9 cellular contexts compared by ENCODE assay signal in the genomic region with DNA sequence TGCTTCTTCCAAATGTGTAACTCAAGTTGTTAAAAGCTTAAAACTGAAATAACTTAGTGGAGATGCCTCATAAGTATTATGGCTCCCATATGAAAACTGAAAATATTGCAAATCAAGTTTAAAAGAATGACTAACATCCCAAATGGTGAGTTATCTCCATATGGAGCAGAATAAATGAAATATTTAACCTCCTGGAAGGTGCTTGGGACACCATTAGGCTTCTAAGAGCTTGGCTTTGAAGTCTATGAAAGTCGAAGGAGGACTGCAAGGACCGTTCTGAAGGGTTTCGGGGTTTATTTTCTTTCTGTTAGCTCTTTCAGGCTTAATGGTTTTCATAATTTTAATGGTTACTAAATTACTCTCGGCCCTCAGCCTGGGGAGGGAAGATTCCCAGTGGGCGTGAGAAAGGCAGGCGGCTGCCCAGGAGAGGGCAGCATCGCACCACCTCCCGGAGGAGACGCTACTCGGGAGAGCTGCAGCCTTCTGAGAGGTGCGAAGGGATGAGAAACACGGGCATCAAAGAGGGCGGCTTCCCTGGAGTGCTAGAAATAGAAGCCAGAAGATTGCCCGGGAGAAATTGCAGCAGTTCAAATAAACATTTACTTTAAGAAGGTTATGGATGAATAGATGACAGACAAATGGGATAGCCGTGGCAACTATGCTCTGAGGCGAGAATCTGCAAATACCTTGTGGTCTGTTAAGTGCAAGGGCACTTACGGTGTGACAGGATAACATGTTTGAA. TPM values are rescaled to one million over a fixed set of nuclear protein-coding genes. Genes with fewer than 3 reads are reported as not detected.
DNase-seq lines count a peak whose midpoint lies in the region; ATAC-seq, FAIRE-seq and TF ChIP-seq lines count a peak whose summit lies in the region.
"Had no signal": no experiment of that assay in that cellular context is flagged by ENCODE, and none has a peak within 500 bp of the region (broad histone marks: within the 10 kb centered on the region; RNA-seq: fewer than 3 reads in every experiment).

No MANE protein-coding gene starts in this region.

- peaks cover 0 to 4% (median under 1%) of the 10 kb centered on the region in 4 experiments; a peak in 1 of 7 replicates for H3K4me1 ChIP-seq in H1 (replicated peaks in 1 of 4; ENCODE audit: control insufficient read depth in 3 of 4, insufficient read depth in 4 of 4, low read length in 3 of 4)
- no peaks in the 10 kb centered on the region for H3K4me1 ChIP-seq in mesendoderm (ENCODE audit: control insufficient read depth, low read depth, low read length)

- H3K4me2 ChIP-seq in H1 (ENCODE audit: insufficient read depth in 1 of 2, low read depth in 2 of 2, low read length in 2 of 2) (no peak overlapping the region), mesendoderm (ENCODE audit: low read length) (no peak overlapping the region)

- H3K27ac ChIP-seq in H1 (ENCODE audit: low read depth, low read length), result no peak overlapping the region
- no peak overlapping the region for H3K27ac ChIP-seq in mesendoderm (ENCODE audit: low read depth, low read length)

- TF ChIP-seq CTCF in H1 (IDR thresholded peaks at IDR 0.05; ENCODE audit: control extremely low read depth in 1 of 3, insufficient read depth in 1 of 3, low read depth in 1 of 3, low read length in 3 of 3), result peak; percentile 85 to 92 (median 92)

- H3K23ac ChIP-seq in H1 (ENCODE audit: insufficient read length) (no peak overlapping the region), mesendoderm (ENCODE audit: low read length) (no peak overlapping the region)

- H3K56ac ChIP-seq in H1 (replicated peaks; ENCODE audit: insufficient read length, low read depth, low read length) (no peak overlapping the region), mesendoderm (ENCODE audit: low read length) (no peak overlapping the region)

- TF ChIP-seq EP300 in H1 (IDR thresholded peaks at IDR 0.05; ENCODE audit: borderline replicate concordance in 1 of 2, low read depth in 2 of 2, low read length in 2 of 2), result no peak

- DNase-seq in C1 segment of cervical spinal cord (lab: John Stamatoyannopoulos, UW) (peak in 11 of 14 donors; percentile 12 to 65 (median 31)), NCI-H748 treated with DMSO at 0.1 percent for 48 hours (lab: John Stamatoyannopoulos, UW) (peak; percentile 37), H1 (ENCODE audit: low read depth in 1 of 2, low spot score in 2 of 2) (peak; percentile 50 to 85), mesendoderm (peak; percentile 75)
- peak; percentile 44 to 45 for DNase-seq in activated CD8-positive, alpha-beta memory T cell treated with anti-CD3 and anti-CD28 coated beads for 4 hours (ENCODE audit: low read depth in 2 of 2)
- DNase-seq in stimulated activated CD8-positive, alpha-beta memory T cell treated with anti-CD3 and anti-CD28 coated beads, Interleukin-2, amount 100 ng/mL, for 1 hour (ENCODE audit: low read depth in 2 of 2), result peak; percentile 39 to 45

- peak; percentile 97 to 98 for TF ChIP-seq RAD21 in H1 (IDR thresholded peaks at IDR 0.05 in 1 of 2, conservative IDR thresholded peaks at IDR 0.05 in 1 of 2; ENCODE audit: low read depth in 2 of 2, low read length in 2 of 2)

- peak; percentile 79 for FAIRE-seq in H1 (lab: Jason Lieb, UNC)

- no peak overlapping the region for H2BK12ac ChIP-seq in H1 (ENCODE audit: low read depth, low read length)

- 27% methylated on average over 17 of the region's 17 CpGs; no CpG with 5 or more reads in 1 of the 2 experiments for WGBS in H1 (ENCODE audit: extremely low coverage in 1 of 2, insufficient coverage in 1 of 2, insufficient read length in 1 of 2, insufficient replicate concordance in 2 of 2, low coverage in 1 of 2, low lambda C conversion rate in 2 of 2, missing lambda C conversion rate in 1 of 2), 2 experiments
- no CpG with 5 or more reads among the region's 17 CpGs for WGBS in mesendoderm (ENCODE audit: extremely low coverage, insufficient coverage, low lambda C conversion rate)

- no peak overlapping the region for H2BK20ac ChIP-seq in H1 (ENCODE audit: low read length)

- H2AK5ac ChIP-seq in H1 (ENCODE audit: low read depth, low read length), result no peak overlapping the region
- no peak overlapping the region for H2AK5ac ChIP-seq in mesendoderm (ENCODE audit: low read length)

- POLR2A ChIA-PET in H1 (lab: Charles Lee; ENCODE audit: partially characterized antibody), result no interaction called here

- H3K23me2 ChIP-seq in H1 (ENCODE audit: low read depth, low read length), result no peaks in the 10 kb centered on the region

- H3K9ac ChIP-seq in H1 (replicated peaks in 1 of 4; ENCODE audit: extremely low read depth in 1 of 4, low read depth in 3 of 4, low read length in 3 of 4), result no peak overlapping the region
- no peak overlapping the region for H3K9ac ChIP-seq in mesendoderm (ENCODE audit: low read length)

- H3K18ac ChIP-seq in H1 (ENCODE audit: extremely low read depth, low read length) (no peak overlapping the region), mesendoderm (ENCODE audit: low read length) (no peak overlapping the region)

- H2BK15ac ChIP-seq in H1 (ENCODE audit: low read length), result no peak overlapping the region
- H2BK15ac ChIP-seq in mesendoderm (replicated peaks; ENCODE audit: low read depth), result no peak overlapping the region

- H4K8ac ChIP-seq in H1 (ENCODE audit: extremely low read depth, insufficient read depth, low read length) (no peak overlapping the region), mesendoderm (ENCODE audit: low read depth, low read length) (no peak overlapping the region)

- H4K20me1 ChIP-seq in H1 (replicated peaks in 1 of 2; ENCODE audit: control insufficient read depth in 1 of 2, insufficient read depth in 2 of 2, low read length in 2 of 2), result no peaks in the 10 kb centered on the region

- H2BK120ac ChIP-seq in H1 (replicated peaks; ENCODE audit: low read depth, low read length) (no peak overlapping the region), mesendoderm (ENCODE audit: low read depth, low read length) (no peak overlapping the region)

- H2BK5ac ChIP-seq in H1 (ENCODE audit: low read depth, low read length) (no peak overlapping the region), mesendoderm (ENCODE audit: low read length) (no peak overlapping the region)

- H3K36me3 ChIP-seq in H1 (ENCODE audit: control insufficient read depth in 2 of 4, insufficient read depth in 4 of 4, low read length in 3 of 4) (no peaks in the 10 kb centered on the region), mesendoderm (ENCODE audit: control insufficient read depth, insufficient read depth, low read length) (no peaks in the 10 kb centered on the region)

- no peak overlapping the region for H4K91ac ChIP-seq in H1 (replicated peaks; ENCODE audit: insufficient read length, low read length)

- H4K5ac ChIP-seq in H1 (ENCODE audit: insufficient read length, low read depth, low read length) (no peak overlapping the region), mesendoderm (ENCODE audit: low read length) (no peak overlapping the region)

- ATAC-seq in GM19025 (IDR thresholded peaks at IDR 0.05; ENCODE audit: low read depth, unreplicated experiment) (peak; percentile 81), HG03442 (IDR thresholded peaks at IDR 0.05; ENCODE audit: unreplicated experiment) (peak; percentile 98)

- H3K79me2 ChIP-seq in H1 (ENCODE audit: control insufficient read depth in 1 of 2, insufficient read depth in 2 of 2, low read length in 2 of 2) (no peaks in the 10 kb centered on the region), mesendoderm (ENCODE audit: control insufficient read depth, insufficient read depth, low read length) (no peaks in the 10 kb centered on the region)

- H3K4me3 ChIP-seq in H1 (ENCODE audit: extremely low read depth in 1 of 4, insufficient read depth in 2 of 4, low read depth in 3 of 4, low read length in 4 of 4) (no peak overlapping the region), mesendoderm (ENCODE audit: low read length) (no peak overlapping the region)

- H3K27me3 ChIP-seq in H1 (replicated peaks in 1 of 4; ENCODE audit: control insufficient read depth in 3 of 4, extremely low read depth in 1 of 4, insufficient read depth in 3 of 4, low read length in 3 of 4) (peaks cover 0 to 4% (median 0%) of the 10 kb centered on the region in 4 experiments; a peak in 2 of 7 replicates), mesendoderm (ENCODE audit: insufficient read depth, low read length, poor library complexity) (no peaks in the 10 kb centered on the region)

- H2AFZ ChIP-seq in H1 (ENCODE audit: low read length), result peak overlapping the region; percentile 65

- no peak for TF ChIP-seq POLR2A in H1 (IDR thresholded peaks at IDR 0.05; ENCODE audit: control extremely low read depth in 1 of 2, low read depth in 2 of 2, low read length in 2 of 2)

- H3K14ac ChIP-seq in H1 (ENCODE audit: insufficient read length), result no peak overlapping the region

- no peak overlapping the region for H3K4ac ChIP-seq in H1 (replicated peaks; ENCODE audit: insufficient read length, low read depth, low read length)
- no peak overlapping the region for H3K4ac ChIP-seq in mesendoderm (ENCODE audit: low read depth, low read length)

- H3K79me1 ChIP-seq in H1 (ENCODE audit: low read depth, low read length) (no peaks in the 10 kb centered on the region), mesendoderm (ENCODE audit: low read length) (no peaks in the 10 kb centered on the region)

- CTCF ChIA-PET in H1 (lab: Charles Lee; ENCODE audit: partially characterized antibody), result interaction anchor here (0.7 to 4.3 kb wide), 38 partner anchors 9 to 793 kb away, joined by 3 to 26 read pairs (median 4); no protein-coding TSS in a partner anchor

- H3K9me3 ChIP-seq in H1 (ENCODE audit: insufficient read depth in 2 of 2, low read depth in 1 of 2, low read length in 1 of 2), result no peaks in the 10 kb centered on the region

RNA-seq across cellular contexts. Expression of gene MAP3K19, which starts 43.1 kb away (rescaled TPM):
- not detected in 2 replicates for total RNA-seq in H1 (2021; fragmentation: NEBNext Ultra II Directional; extraction: Animal tissue kit (Norgen Biotek cat#: 25700))
- not detected in 2 replicates for polyA plus RNA-seq in H1 (2011; rRNA removed)
- polyA plus RNA-seq in H1 (2011; cell fraction: cytosol; rRNA removed), result not detected
- polyA plus RNA-seq in H1 (2011; cell fraction: nucleus; rRNA removed), result not detected
- polyA plus RNA-seq in H1 (2012, experiment 1 of 2), result not detected in 4 replicates
- not detected for polyA plus RNA-seq in H1 (2012, experiment 2 of 2)
- not detected for polyA plus RNA-seq in H1 (2013, experiment 1 of 2)
- polyA plus RNA-seq in H1 (2013, experiment 2 of 2), result not detected
- polyA minus RNA-seq in H1 (2011; rRNA and poly(A)+ RNA removed), result 0.07 TPM in 1 of 2 replicates, not detected in the other
- polyA minus RNA-seq in H1 (2011; cell fraction: cytosol; rRNA and poly(A)+ RNA removed), result not detected
- not detected for polyA minus RNA-seq in H1 (2011; cell fraction: nucleus; rRNA and poly(A)+ RNA removed)
- polyA plus RNA-seq in mesendoderm (2013, experiment 1 of 2), result not detected
- polyA plus RNA-seq in mesendoderm (2013, experiment 2 of 2), result not detected
- total RNA-seq: T-helper 1 cell treated with Interleukin-12 subunit alpha and Interleukin-12 subunit beta and Interleukin-4 antibody, amounts not matched to agents 30 ng/mL and 1 ng/mL, for 36 hours had no signal

RNA-seq across cellular contexts. Expression of gene RAB3GAP1, which starts 47.9 kb away (rescaled TPM):
- 25.7 and 28.6 TPM in 2 replicates for total RNA-seq in H1 (2021; fragmentation: NEBNext Ultra II Directional; extraction: Animal tissue kit (Norgen Biotek cat#: 25700))
- polyA plus RNA-seq in H1 (2011; rRNA removed), result 7.3 and 9.8 TPM in 2 replicates
- polyA plus RNA-seq in H1 (2011; cell fraction: cytosol; rRNA removed), result 12.8 TPM
- 7.2 TPM for polyA plus RNA-seq in H1 (2011; cell fraction: nucleus; rRNA removed)
- polyA plus RNA-seq in H1 (2012, experiment 1 of 2), result 17.5 to 29.0 TPM (median 19.5 TPM) in 4 replicates
- polyA plus RNA-seq in H1 (2012, experiment 2 of 2), result 1.1 TPM
- 14.8 TPM for polyA plus RNA-seq in H1 (2013, experiment 1 of 2)
- polyA plus RNA-seq in H1 (2013, experiment 2 of 2), result 15.1 TPM
- 20.1 and 23.8 TPM in 2 replicates for polyA minus RNA-seq in H1 (2011; rRNA and poly(A)+ RNA removed)
- polyA minus RNA-seq in H1 (2011; cell fraction: cytosol; rRNA and poly(A)+ RNA removed), result 9.4 TPM
- polyA minus RNA-seq in H1 (2011; cell fraction: nucleus; rRNA and poly(A)+ RNA removed), result 22.7 TPM
- 24.0 TPM for polyA plus RNA-seq in mesendoderm (2013, experiment 1 of 2)
- polyA plus RNA-seq in mesendoderm (2013, experiment 2 of 2), result 23.2 TPM
